ENCODE assay signal across 8 cellular contexts in genomic region chr22:36405671-36406070, GRCh38. TPM values are rescaled to one million over a fixed set of nuclear protein-coding genes. Genes with fewer than 3 reads are reported as not detected.
DNase-seq lines count a peak whose midpoint lies in the region; ATAC-seq and TF ChIP-seq lines count a peak whose summit lies in the region.

No MANE protein-coding gene starts in this region.

- 67 to 73% methylated on average over 5 of the region's 5 CpGs for WGBS in testis, 2 donors

- H3K27ac ChIP-seq in OCI-LY7 (ENCODE audit: low read depth, low read length, poor library complexity, severe bottlenecking) (peak overlapping the region; percentile 92), testis (no peak overlapping the region)

- peak overlapping the region; percentile 81 for H2AFZ ChIP-seq in OCI-LY7 (ENCODE audit: low read length)

- H3K27ac Mint-ChIP-seq in activated T-helper 2 cell treated with anti-CD3 and anti-CD28 coated beads, Interferon-gamma antibody, Interleukin-2, Interleukin-4, amounts not matched to agents 10 μg/mL and 5 μg/mL and 100 μg/mL, durations not matched to agents 14 hours and 24 hours and 36 hours, result peak overlapping the region; percentile 92

- H3K9me2 ChIP-seq in OCI-LY7 (ENCODE audit: insufficient read depth, low read length), result no peaks in the 10 kb centered on the region

- no peaks in the 10 kb centered on the region for H3K27me3 Mint-ChIP-seq in activated T-helper 2 cell treated with anti-CD3 and anti-CD28 coated beads, Interferon-gamma antibody, Interleukin-2, Interleukin-4, amounts not matched to agents 10 μg/mL and 5 μg/mL and 100 μg/mL, durations not matched to agents 14 hours and 24 hours and 36 hours (ENCODE audit: low read depth)

- TF ChIP-seq POLR2A in testis (IDR thresholded peaks at IDR 0.05), result no peak

- no peak for ATAC-seq in HG03139 (IDR thresholded peaks at IDR 0.05; ENCODE audit: unreplicated experiment)

- H3K4me1 ChIP-seq in OCI-LY7 (ENCODE audit: insufficient read depth, low read length, poor library complexity, severe bottlenecking) (peaks cover 49% of the 10 kb centered on the region), testis (peaks cover 4% of the 10 kb centered on the region)

- peaks cover 36% of the 10 kb centered on the region for H3K4me1 Mint-ChIP-seq in activated T-helper 2 cell treated with anti-CD3 and anti-CD28 coated beads, Interferon-gamma antibody, Interleukin-2, Interleukin-4, amounts not matched to agents 10 μg/mL and 5 μg/mL and 100 μg/mL, durations not matched to agents 14 hours and 24 hours and 36 hours (ENCODE audit: low read depth)

- H3K4me2 ChIP-seq in OCI-LY7 (ENCODE audit: low read length), result peak overlapping the region; percentile 72

- no peak for TF ChIP-seq CTCF in GM12865 (IDR thresholded peaks at IDR 0.05; ENCODE audit: insufficient read depth, low read depth, low read length, missing control alignments)
- TF ChIP-seq CTCF in OCI-LY7 (conservative IDR thresholded peaks at IDR 0.05; ENCODE audit: low read length), result peak; percentile 41; the same call in 1 of the 2 replicates
- TF ChIP-seq CTCF in testis (IDR thresholded peaks at IDR 0.05), result no peak

- no TSS peak for BruUV-seq in OCI-LY7 (replicated peaks; lab: Mats Ljungman, UMichigan)

- no peaks in the 10 kb centered on the region for H4K20me1 ChIP-seq in OCI-LY7 (ENCODE audit: insufficient read depth, low read length)

- no peak overlapping the region for H3K4me3 ChIP-seq in GM12865 (ENCODE audit: low read depth, low read length)
- H3K4me3 ChIP-seq in OCI-LY7 (ENCODE audit: low read depth, low read length, poor library complexity, severe bottlenecking), result peak overlapping the region; percentile 18
- no peak overlapping the region for H3K4me3 ChIP-seq in testis

- H3K36me3 ChIP-seq in OCI-LY7 (ENCODE audit: insufficient read depth, low read length) (no peaks in the 10 kb centered on the region), testis (ENCODE audit: low read depth, missing control alignments) (no peaks in the 10 kb centered on the region)

- H3K79me2 ChIP-seq in OCI-LY7 (ENCODE audit: insufficient read depth, low read depth, low read length), result no peaks in the 10 kb centered on the region

- H3K9me3 ChIP-seq in OCI-LY7 (ENCODE audit: low read length) (no peaks in the 10 kb centered on the region), testis (no peaks in the 10 kb centered on the region)

- H3K27me3 ChIP-seq in testis, result no peaks in the 10 kb centered on the region

- no peaks in the 10 kb centered on the region for H3K9me3 Mint-ChIP-seq in activated T-helper 2 cell treated with anti-CD3 and anti-CD28 coated beads, Interferon-gamma antibody, Interleukin-2, Interleukin-4, amounts not matched to agents 10 μg/mL and 5 μg/mL and 100 μg/mL, durations not matched to agents 14 hours and 24 hours and 36 hours

- CTCF ChIA-PET in OCI-LY7 (lab: Charles Lee; ENCODE audit: unreplicated experiment), result no interaction called here

- peak; percentile 59 for DNase-seq in GM12865 (ENCODE audit: low read depth)
- peak; percentile 88 for DNase-seq in OCI-LY7 (ENCODE audit: low spot score)
- DNase-seq in activated T-helper 2 cell treated with anti-CD3 and anti-CD28 coated beads, Interferon-gamma antibody, Interleukin-2, Interleukin-4, amounts not matched to agents 10 μg/mL and 5 μg/mL and 100 μg/mL, durations not matched to agents 14 hours and 24 hours and 36 hours (ENCODE audit: low spot score), result peak; percentile 43
- peak; percentile 13 for DNase-seq in pons (ENCODE audit: low spot score)
- DNase-seq in testis, result no peak
- no peak for DNase-seq in retina
- no peak for DNase-seq in 8988T

- no peaks in the 10 kb centered on the region for H3K36me3 Mint-ChIP-seq in activated T-helper 2 cell treated with anti-CD3 and anti-CD28 coated beads, Interferon-gamma antibody, Interleukin-2, Interleukin-4, amounts not matched to agents 10 μg/mL and 5 μg/mL and 100 μg/mL, durations not matched to agents 14 hours and 24 hours and 36 hours (ENCODE audit: low read depth)

- POLR2A ChIA-PET in OCI-LY7 (lab: Charles Lee), result interaction anchor here (0.9 to 1.4 kb wide), 2 partner anchors 27 to 46 kb away, joined by 3 read pairs; no protein-coding TSS in a partner anchor

- intact Hi-C loops in OCI-LY7 (cut with micrococcal nuclease; ENCODE audit: unreplicated experiment), result loop anchor here (2.0 kb wide), 2 partner anchors 17 to 49 kb away; no protein-coding TSS in a partner anchor
- intact Hi-C loops in activated T-helper 2 cell treated with anti-CD3 and anti-CD28 coated beads, Interferon-gamma antibody, Interleukin-2, Interleukin-4, amounts not matched to agents 10 μg/mL and 5 μg/mL and 100 μg/mL, durations not matched to agents 14 hours and 24 hours and 36 hours (cut with micrococcal nuclease), result loop anchor here (5.0 kb wide), 1 partner anchor 47 kb away; no protein-coding TSS in a partner anchor
- intact Hi-C loops in testis (cut with DNase I; ENCODE audit: low total_unique reads), result no loop called here

- H3K4me3 Mint-ChIP-seq in activated T-helper 2 cell treated with anti-CD3 and anti-CD28 coated beads, Interferon-gamma antibody, Interleukin-2, Interleukin-4, amounts not matched to agents 10 μg/mL and 5 μg/mL and 100 μg/mL, durations not matched to agents 14 hours and 24 hours and 36 hours (ENCODE audit: low read depth), result peak overlapping the region; percentile 13

RNA-seq across cellular contexts. Expression of gene MYH9, which starts 17.9 kb away (rescaled TPM):
- total RNA-seq in OCI-LY7 (2014; rRNA removed; shearing (Covaris generic)), result 112 and 133 TPM in 2 replicates
- total RNA-seq in OCI-LY7 (2022) (213 and 223 TPM in 2 replicates), testis (100 to 1,000 TPM; 141 to 146 TPM)
- 619 and 645 TPM in 2 replicates for total RNA-seq in activated T-helper 2 cell treated with anti-CD3 and anti-CD28 coated beads, Interferon-gamma antibody, Interleukin-2, Interleukin-4, amounts not matched to agents 10 μg/mL and 5 μg/mL and 100 μg/mL, durations not matched to agents 14 hours and 24 hours and 36 hours
- 129 TPM for polyA plus RNA-seq in testis (ENCODE audit: insufficient read depth, low read depth, low replicate concordance)

Comparison
In these comparisons a context has a peak if more than half of its experiments do, and no peak if none do; other contexts are left out.
1. DNase-seq: peak in GM12865 (single experiment), OCI-LY7 (single experiment), activated T-helper 2 cell treated with anti-CD3 and anti-CD28 coated beads, Interferon-gamma antibody, Interleukin-2, Interleukin-4, amounts not matched to agents 10 μg/mL and 5 μg/mL and 100 μg/mL, durations not matched to agents 14 hours and 24 hours and 36 hours (single experiment) and pons (single experiment); none in testis (single experiment), retina (single experiment) and 8988T (single experiment).